Comparison of ENCODE assay signal across 14 cellular contexts in the genomic region with DNA sequence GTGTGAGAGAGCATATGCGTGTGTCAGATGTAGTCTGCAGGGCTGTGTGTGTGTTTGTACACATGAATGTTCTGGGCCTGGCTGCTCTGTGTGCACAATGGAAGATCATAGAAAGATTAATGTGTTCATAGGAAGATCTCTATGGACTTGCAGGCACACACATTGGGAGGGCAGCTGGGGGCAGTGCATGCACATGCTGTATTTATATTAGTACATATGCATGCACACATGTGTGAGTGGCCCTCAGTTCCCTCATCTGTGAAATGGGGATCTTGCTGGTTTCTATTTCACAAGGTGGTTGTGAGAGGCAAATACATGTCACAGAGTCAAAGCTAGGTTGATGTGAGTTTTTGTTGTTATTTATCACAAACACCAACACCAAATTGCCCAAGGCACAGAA. TPM values are rescaled to one million over a fixed set of nuclear protein-coding genes. Genes with fewer than 3 reads are reported as not detected.
"Had no signal": no experiment of that assay in that cellular context is flagged by ENCODE, and none has a peak within 500 bp of the region (broad histone marks: within the 10 kb centered on the region; RNA-seq: fewer than 3 reads in every experiment).

No MANE protein-coding gene starts in this region.

- DNase-seq: activated CD4-positive, alpha-beta T cell treated with anti-CD3 and anti-CD28 coated beads, Interleukin-2, amount 50 U/mL, for 48 hours; activated naive CD4-positive, alpha-beta T cell treated with anti-CD3 and anti-CD28 coated beads for 36 hours; activated T-cell treated with anti-CD3 and anti-CD28 coated beads, Interleukin-2, amount 50 U/mL, for 72 hours; brain microvascular endothelial cell; effector memory CD8-positive, alpha-beta T cell; erythroblast; kidney; left ventricle myocardium superior; retina; stimulated activated CD4-positive, alpha-beta T cell treated with anti-CD3 and anti-CD28 coated beads, Interleukin-4, amount 100 ng/mL, for 24 hours; stomach had no signal

- H3K4me3 Mint-ChIP-seq: activated naive CD4-positive, alpha-beta T cell treated with anti-CD3 and anti-CD28 coated beads for 36 hours; activated T-cell treated with anti-CD3 and anti-CD28 coated beads, Interleukin-2, amount 50 U/mL, for 72 hours; effector memory CD8-positive, alpha-beta T cell; T-helper 1 cell treated with Interleukin-12 subunit alpha and Interleukin-12 subunit beta and Interleukin-4 antibody, amounts not matched to agents 30 μg/mL and 1 μg/mL, for 36 hours had no signal

- H3K27ac Mint-ChIP-seq: activated naive CD4-positive, alpha-beta T cell treated with anti-CD3 and anti-CD28 coated beads for 36 hours; activated T-cell treated with anti-CD3 and anti-CD28 coated beads, Interleukin-2, amount 50 U/mL, for 72 hours; effector memory CD8-positive, alpha-beta T cell; T-helper 1 cell treated with Interleukin-12 subunit alpha and Interleukin-12 subunit beta and Interleukin-4 antibody, amounts not matched to agents 30 μg/mL and 1 μg/mL, for 36 hours had no signal

- H3K9me3 Mint-ChIP-seq: activated naive CD4-positive, alpha-beta T cell treated with anti-CD3 and anti-CD28 coated beads for 36 hours; activated T-cell treated with anti-CD3 and anti-CD28 coated beads, Interleukin-2, amount 50 U/mL, for 72 hours; effector memory CD8-positive, alpha-beta T cell; T-helper 1 cell treated with Interleukin-12 subunit alpha and Interleukin-12 subunit beta and Interleukin-4 antibody, amounts not matched to agents 30 μg/mL and 1 μg/mL, for 36 hours had no signal

- ATAC-seq: activated T-cell treated with anti-CD3 and anti-CD28 coated beads, Interleukin-2, amount 50 U/mL, for 72 hours; effector memory CD8-positive, alpha-beta T cell had no signal

RNA-seq across cellular contexts. Expression of a gene that starts 2.1 kb away (rescaled TPM):
- total RNA-seq: activated naive CD4-positive, alpha-beta T cell treated with anti-CD3 and anti-CD28 coated beads for 36 hours; activated T-cell treated with anti-CD3 and anti-CD28 coated beads, Interleukin-2, amount 50 U/mL, for 72 hours; kidney; left ventricle myocardium superior; uterus had no signal

RNA-seq across cellular contexts. Expression of a gene that starts 44.9 kb away (rescaled TPM):
- total RNA-seq: activated naive CD4-positive, alpha-beta T cell treated with anti-CD3 and anti-CD28 coated beads for 36 hours; left ventricle myocardium superior; stomach had no signal
- polyA plus RNA-seq: hepatocyte, stomach had no signal
